25 cellular contexts compared by ENCODE assay signal in genomic region chr6:135168766-135169165, GRCh38. TPM values are rescaled to one million over a fixed set of nuclear protein-coding genes. Genes with fewer than 3 reads are reported as not detected.
DNase-seq lines count a peak whose midpoint lies in the region; ATAC-seq, FAIRE-seq and TF ChIP-seq lines count a peak whose summit lies in the region.
"Had no signal": no experiment of that assay in that cellular context is flagged by ENCODE, and none has a peak within 500 bp of the region (broad histone marks: within the 10 kb centered on the region; RNA-seq: fewer than 3 reads in every experiment).

No MANE protein-coding gene starts in this region.

- TF ChIP-seq CTCF in kidney (IDR thresholded peaks at IDR 0.05; ENCODE audit: borderline replicate concordance, extremely low read depth, insufficient read depth): no peak

- H3K9me3 ChIP-seq in kidney (ENCODE audit: control insufficient read depth in 1 of 2, low read length in 2 of 2): no peaks in the 10 kb centered on the region
- H3K9me3 ChIP-seq: A549; BE2C; BLaER1 treated with 17β-estradiol and CSF1 and Interleukin-3, amounts not matched to agents 10 nM and 100 nM; HAP-1 had no signal

- no peaks in the 10 kb centered on the region for H3K36me3 ChIP-seq in kidney (ENCODE audit: control insufficient read depth in 1 of 2, insufficient read depth in 2 of 2, low read length in 2 of 2)
- H3K36me3 ChIP-seq: BE2C; BLaER1 treated with 17β-estradiol and CSF1 and Interleukin-3, amounts not matched to agents 10 nM and 100 nM; HAP-1 had no signal

- ATAC-seq in GM18861 (IDR thresholded peaks at IDR 0.05; ENCODE audit: unreplicated experiment): no peak
- ATAC-seq: A549 had no signal

- H3K4me3 ChIP-seq in kidney (ENCODE audit: low read length in 2 of 2): no peak overlapping the region
- H3K4me3 ChIP-seq: A549; BLaER1 treated with 17β-estradiol and CSF1 and Interleukin-3, amounts not matched to agents 10 nM and 100 nM; HAP-1 had no signal

- DNase-seq in kidney (no peak), NCI-H2029 treated with DMSO at 0.1 percent for 48 hours (lab: John Stamatoyannopoulos, UW) (no peak), NCI-H2107 treated with DMSO at 0.1 percent for 48 hours (lab: John Stamatoyannopoulos, UW; ENCODE audit: unreplicated experiment) (no peak)
- no peak for DNase-seq in stimulated activated CD4-positive, alpha-beta T cell treated with anti-CD3 and anti-CD28 coated beads, Interleukin-2, amount 100 ng/mL, for 24 hours
- DNase-seq: ACHN; AML-193; BE2C; CD4-positive, alpha-beta T cell; CD8-positive, alpha-beta memory T cell; DMS 273 treated with DMSO at 0.1 percent for 48 hours; DMS79; EL; GF-D8; GOT3; HFFc6 had no signal

- H3K4me1 ChIP-seq in kidney (ENCODE audit: control insufficient read depth in 1 of 2, insufficient read depth in 1 of 2, low read depth in 1 of 2, low read length in 2 of 2): no peaks in the 10 kb centered on the region
- H3K4me1 ChIP-seq: A549 had no signal

- peak; percentile 74 for FAIRE-seq in A204.1 (lab: Jason Lieb, UNC)
- peak; percentile 58 for FAIRE-seq in TTC549 (lab: Jason Lieb, UNC)
- FAIRE-seq in endometrium (lab: Jason Lieb, UNC): peak; percentile 65
- FAIRE-seq in kidney (lab: Jason Lieb, UNC): peak; percentile 78
- FAIRE-seq: A549, D721Med, H54 had no signal

- no peak overlapping the region for H3K27ac ChIP-seq in kidney (ENCODE audit: low read depth in 2 of 2, low read length in 2 of 2)
- H3K27ac ChIP-seq: 22Rv1; A549; BLaER1 treated with 17β-estradiol and CSF1 and Interleukin-3, amounts not matched to agents 10 nM and 100 nM had no signal

- intact Hi-C loops in kidney (cut with DNase I): no loop called here

- no peak overlapping the region for H3K9ac ChIP-seq in kidney (ENCODE audit: low read length in 2 of 2)
- H3K9ac ChIP-seq: BLaER1 treated with 17β-estradiol and CSF1 and Interleukin-3, amounts not matched to agents 10 nM and 100 nM had no signal

RNA-seq across cellular contexts. Expression of gene MYB, which starts 12.3 kb away (rescaled TPM):
- total RNA-seq in kidney: 1.3 TPM
- not detected for polyA plus RNA-seq in kidney (ENCODE audit: insufficient read depth, low read depth, low replicate concordance)
